In genomic region chr3:38136807-38137614, GRCh38 we compare ENCODE assay signal across 8 cellular contexts. TPM values are rescaled to one million over a fixed set of nuclear protein-coding genes. Genes with fewer than 3 reads are reported as not detected.
DNase-seq lines count a peak whose midpoint lies in the region; ATAC-seq and TF ChIP-seq lines count a peak whose summit lies in the region.

Gene ACAA1 (minus strand): TSS chr3:38137127. CDS start chr3:38137035, 92 bp downstream.

- H3K27me3 ChIP-seq in KMS-11 (ENCODE audit: insufficient read depth, low read depth), result no peaks in the 10 kb centered on the region
- no peaks in the 10 kb centered on the region for H3K27me3 ChIP-seq in Peyer's patch
- H3K27me3 ChIP-seq in esophagus (ENCODE audit: control insufficient read depth in 1 of 2, insufficient read depth in 2 of 2, low read length in 2 of 2), result no peaks in the 10 kb centered on the region
- H3K27me3 ChIP-seq in muscle layer of colon (ENCODE audit: control insufficient read depth in 1 of 2, insufficient read depth in 2 of 2, low read length in 2 of 2), result no peaks in the 10 kb centered on the region

- H2AFZ ChIP-seq in KMS-11 (ENCODE audit: low read depth), result peak within 1 kb of the TSS; percentile 81

- peak; percentile 85 to 92 for TF ChIP-seq POLR2A in Peyer's patch (IDR thresholded peaks at IDR 0.05)

- H3K79me2 ChIP-seq in KMS-11 (ENCODE audit: insufficient read depth, low read depth), result no peaks in the 10 kb centered on the region

- H3K4me3 ChIP-seq in KMS-11 (IDR thresholded peaks at IDR 0.05; ENCODE audit: insufficient read depth, low read depth, low read length) (no peak within 1 kb of the TSS), Peyer's patch (peak within 1 kb of the TSS; percentile 77 to 96 (median 89)), esophagus (ENCODE audit: low read depth in 1 of 2, low read length in 2 of 2) (peak within 1 kb of the TSS; percentile 95 to 98), muscle layer of colon (ENCODE audit: low read depth in 1 of 2, low read length in 2 of 2) (peak within 1 kb of the TSS; percentile 77 to 89)

- ATAC-seq in GM21737 (IDR thresholded peaks at IDR 0.05; ENCODE audit: unreplicated experiment), result peak; percentile 88

- no peaks in the 10 kb centered on the region for H4K20me1 ChIP-seq in KMS-11 (ENCODE audit: insufficient read depth)

- DNase-seq in DMS53 treated with DMSO at 0.1 percent for 48 hours (lab: John Stamatoyannopoulos, UW; ENCODE audit: unreplicated experiment) (peak; percentile 76), Peyer's patch (peak; percentile 99 to 100 (median 100))
- peak; percentile 98 to 99 for DNase-seq in activated T-cell treated with anti-CD3 and anti-CD28 coated beads, Interleukin-2, amount 50 U/mL, for 48 hours
- peak; percentile 96 for DNase-seq in stimulated activated CD8-positive, alpha-beta memory T cell treated with anti-CD3 and anti-CD28 coated beads, Interleukin-7, amount 100 ng/mL, for 24 hours (ENCODE audit: low read depth)

- peak within 1 kb of the TSS; percentile 76 for H3K4me2 ChIP-seq in KMS-11

- H3K27ac ChIP-seq in KMS-11, result no peak within 1 kb of the TSS
- peak within 1 kb of the TSS; percentile 86 to 94 (median 88) for H3K27ac ChIP-seq in Peyer's patch
- H3K27ac ChIP-seq in esophagus (ENCODE audit: low read depth in 2 of 2, low read length in 1 of 2), result peak within 1 kb of the TSS; percentile 96
- H3K27ac ChIP-seq in muscle layer of colon (ENCODE audit: low read depth, low read length), result peak within 1 kb of the TSS; percentile 62

- 0 to 1% methylated on average over 39 to 62 of the region's 62 CpGs for WGBS in esophagus, 2 donors

- H3K9me3 ChIP-seq in Peyer's patch (no peaks in the 10 kb centered on the region), esophagus (ENCODE audit: control insufficient read depth in 2 of 2, insufficient read depth in 1 of 2, low read depth in 1 of 2, low read length in 1 of 2) (no peaks in the 10 kb centered on the region), muscle layer of colon (ENCODE audit: low read length) (no peaks in the 10 kb centered on the region)

- TF ChIP-seq CTCF in KMS-11 (conservative IDR thresholded peaks at IDR 0.05; ENCODE audit: low read depth, low read length), result no peak
- TF ChIP-seq CTCF in Peyer's patch (IDR thresholded peaks at IDR 0.05), result peak in 3 of 6 experiments; percentile 4 to 17 (median 14)

- H3K36me3 ChIP-seq in KMS-11 (ENCODE audit: insufficient read depth) (no peaks in the 10 kb centered on the region), Peyer's patch (peaks cover 0 to 37% (median 0%) of the 10 kb centered on the region in 3 donors), esophagus (ENCODE audit: control insufficient read depth in 2 of 2, insufficient read depth in 2 of 2, low read length in 1 of 2) (peaks cover 8 to 21% of the 10 kb centered on the region in 2 donors), muscle layer of colon (ENCODE audit: insufficient read depth, low read length) (peaks cover 38% of the 10 kb centered on the region)

- H3K4me1 ChIP-seq in KMS-11 (ENCODE audit: low read depth, poor library complexity, severe bottlenecking), result peaks cover 5% of the 10 kb centered on the region
- peaks cover 0 to 67% (median 13%) of the 10 kb centered on the region in 4 donors for H3K4me1 ChIP-seq in Peyer's patch
- H3K4me1 ChIP-seq in esophagus (ENCODE audit: control insufficient read depth in 2 of 2, insufficient read depth in 2 of 2, low read length in 1 of 2), result peaks cover 10 to 23% of the 10 kb centered on the region in 2 donors
- H3K4me1 ChIP-seq in muscle layer of colon (ENCODE audit: insufficient read depth, low read length), result peaks cover 29% of the 10 kb centered on the region

- H3K9ac ChIP-seq in KMS-11 (peak within 1 kb of the TSS; percentile 58; the same call in 1 of the 2 replicates), muscle layer of colon (ENCODE audit: low read length) (peak within 1 kb of the TSS; percentile 67)

RNA-seq across cellular contexts. Expression of gene ACAA1, which starts in this region (rescaled TPM):
- 100 to 1,000 TPM; 123 to 324 (median 186) TPM for total RNA-seq in Peyer's patch
- 100 to 1,000 TPM in 1 of 2 donors, 10 to 100 TPM in 1; 79.4 to 101 TPM for polyA plus RNA-seq in esophagus
